In genomic region chr12:108204618-108205017, GRCh38 we compare ENCODE assay signal across 6 cellular contexts.
"Had no signal": no experiment of that assay in that cellular context is flagged by ENCODE, and none has a peak within 500 bp of the region (broad histone marks: within the 10 kb centered on the region; RNA-seq: fewer than 3 reads in every experiment).

No MANE protein-coding gene starts in this region.

- ATAC-seq: K562 had no signal

- DNase-seq: GM23248, H9, HCEC 1CT, IMR-90, KG1 had no signal

- H3K4me3 Mint-ChIP-seq: H9 had no signal

- H3K27ac Mint-ChIP-seq: H9 had no signal
